ENCODE assay signal across 2 cellular contexts in the genomic region with DNA sequence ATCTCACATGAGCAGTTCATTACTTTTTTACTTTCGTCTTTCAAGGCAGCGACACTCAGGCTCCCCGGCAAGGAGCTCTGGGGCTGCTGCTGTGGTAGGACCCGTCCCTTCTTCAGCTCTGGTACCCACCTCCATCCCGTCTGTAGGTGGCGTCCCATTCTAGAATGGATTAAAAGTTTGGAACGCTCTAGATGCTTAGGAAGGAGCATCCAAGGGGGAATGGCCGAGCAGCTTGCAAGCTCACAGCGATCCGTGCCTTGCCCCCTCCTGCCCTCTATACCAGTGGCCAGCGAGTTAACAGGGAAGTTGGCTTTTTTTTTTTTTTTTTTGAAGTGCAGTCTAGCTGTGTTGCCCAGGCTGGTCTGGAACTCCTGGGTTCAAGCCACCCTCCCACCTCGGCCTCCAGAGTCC.
TF ChIP-seq lines count a peak whose summit lies in the region.

No MANE protein-coding gene starts in this region.

TF ChIP-seq in GM12891, 5 proteins besides CTCF, POLR2A, EP300 and RAD21:
- TF ChIP-seq POU2F2 (IDR thresholded peaks at IDR 0.05; ENCODE audit: low read depth, low read length) = no peak
- TF ChIP-seq POLR2AphosphoS5 (IDR thresholded peaks at IDR 0.05; ENCODE audit: low read depth, low read length) = no peak
- no peak for TF ChIP-seq TAF1 (IDR thresholded peaks at IDR 0.05; ENCODE audit: low read depth, low read length)
- TF ChIP-seq PAX5 (IDR thresholded peaks at IDR 0.05; ENCODE audit: insufficient read depth, low read length, severe bottlenecking) = no peak
- TF ChIP-seq SPI1 (IDR thresholded peaks at IDR 0.05; ENCODE audit: low read depth, low read length) = no peak

TF ChIP-seq in H1, 55 proteins besides CTCF, POLR2A, EP300 and RAD21:
- TF ChIP-seq POU5F1 (IDR thresholded peaks at IDR 0.05; ENCODE audit: low read depth, low read length) = no peak
- 0 out of 2 replicates have a peak, but pooled peaks have one; percentile 10 for TF ChIP-seq TBP (IDR thresholded peaks at IDR 0.05; ENCODE audit: low read depth, low read length)
